In the genomic region with DNA sequence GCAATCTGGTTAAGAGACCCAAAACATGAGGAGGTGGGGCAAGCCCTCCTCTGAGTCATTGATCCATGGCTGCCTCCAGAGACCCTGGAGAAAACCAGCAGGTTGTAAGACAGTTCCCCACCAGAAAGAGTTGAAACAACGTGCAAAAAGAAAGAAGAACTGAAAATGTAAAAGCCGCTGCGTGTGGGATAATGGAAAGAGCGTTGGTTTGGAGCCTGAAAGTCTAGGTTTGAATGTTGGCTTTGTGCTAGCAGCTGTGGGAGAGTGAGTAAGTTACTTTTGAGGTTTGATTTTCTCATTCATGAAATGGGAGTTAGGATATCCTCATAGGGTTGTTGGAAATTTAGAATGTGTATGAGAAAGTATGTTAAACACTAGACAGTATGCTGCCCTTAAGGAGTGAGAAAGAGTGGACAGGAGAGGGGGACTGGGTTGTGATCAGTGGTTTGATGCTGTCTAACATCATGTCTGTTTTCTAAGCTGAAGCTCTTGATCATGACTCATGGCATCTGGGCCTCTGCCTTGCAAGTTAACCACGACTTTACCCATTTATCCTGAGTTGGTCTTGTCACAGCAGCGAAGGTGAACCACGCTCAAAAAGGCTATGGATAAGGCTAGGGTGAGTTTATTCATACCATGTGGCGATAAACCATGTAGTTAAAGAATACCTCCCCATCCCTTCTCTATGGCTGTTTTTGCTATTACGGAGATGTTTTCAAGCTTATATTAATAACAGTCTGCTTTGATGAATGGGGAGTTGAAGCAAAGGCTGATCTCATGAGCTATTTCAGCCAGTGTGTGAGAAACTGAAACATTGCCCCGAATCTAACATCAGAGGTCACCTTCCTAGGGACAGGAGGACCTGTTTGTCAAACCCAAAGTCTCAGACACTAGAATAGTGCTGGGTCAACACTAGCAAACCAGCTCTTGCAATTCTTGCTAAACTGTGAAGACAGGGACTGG, we compare ENCODE assay signal across 8 cellular contexts. TPM values are rescaled to one million over a fixed set of nuclear protein-coding genes. Genes with fewer than 3 reads are reported as not detected.
DNase-seq lines count a peak whose midpoint lies in the region; ATAC-seq, FAIRE-seq and TF ChIP-seq lines count a peak whose summit lies in the region.

No MANE protein-coding gene starts in this region.

- BruUV-seq in K562 (replicated peaks; lab: Mats Ljungman, UMichigan): no TSS peak

- DNase-seq in EH (ENCODE audit: low read depth) (peak; percentile 67), K562 (ENCODE audit: extremely low read depth in 1 of 4, low spot score in 3 of 4) (no peak), left lobe of liver (ENCODE audit: low spot score) (no peak), immature natural killer cell (no peak), T-helper 1 cell (no peak), mucosa of descending colon (no peak)

- no peak overlapping the region for H3K4me2 ChIP-seq in K562 (ENCODE audit: insufficient read depth, low read length)

- H4K20me1 ChIP-seq in K562 (replicated peaks; ENCODE audit: control insufficient read depth, insufficient read depth, low read length): no peaks in the 10 kb centered on the region

- intact Hi-C loops in K562 (cut with micrococcal nuclease): no loop called here
- intact Hi-C loops in mucosa of descending colon (cut with DNase I, micrococcal nuclease): no loop called here

- H3K36me3 Mint-ChIP-seq in immature natural killer cell: no peaks in the 10 kb centered on the region

- no peak for TF ChIP-seq POLR2A in K562 (conservative IDR thresholded peaks at IDR 0.05)

- peaks cover 0 to 2% (median 0%) of the 10 kb centered on the region in 6 donors for H3K9me3 Mint-ChIP-seq in immature natural killer cell

- ATAC-seq in GM19372 (IDR thresholded peaks at IDR 0.05; ENCODE audit: low read depth, unreplicated experiment): peak; percentile 64
- peak; percentile 69 for ATAC-seq in HG03280 (IDR thresholded peaks at IDR 0.05; ENCODE audit: unreplicated experiment)
- no peak for ATAC-seq in K562
- ATAC-seq in left lobe of liver: no peak
- no peak for ATAC-seq in mucosa of descending colon

- H3K27me3 ChIP-seq in K562 (ENCODE audit: control insufficient read depth in 2 of 2, insufficient read depth in 2 of 2, low read length in 2 of 2): no peaks in the 10 kb centered on the region

- H3K9ac ChIP-seq in K562 (ENCODE audit: insufficient read depth in 1 of 2, low read depth in 2 of 2, low read length in 2 of 2): no peak overlapping the region

- CTCF ChIA-PET in K562 (lab: Yijun Ruan, JAX; ENCODE audit: low intra/inter-chr PET ratio): no interaction called here

- H3K4me3 ChIP-seq in K562: no peak overlapping the region
- H3K4me3 ChIP-seq in mucosa of descending colon: no peak overlapping the region

- no peaks in the 10 kb centered on the region for H3K9me1 ChIP-seq in K562 (ENCODE audit: control insufficient read depth, insufficient read depth, low read length)

- H3K4me1 ChIP-seq in K562 (replicated peaks in 1 of 2; ENCODE audit: control insufficient read depth in 2 of 2, insufficient read depth in 2 of 2, low read length in 2 of 2) (peaks cover under 1 to 22% of the 10 kb centered on the region in 2 experiments; a peak in 3 of 5 replicates), mucosa of descending colon (ENCODE audit: low read depth) (no peaks in the 10 kb centered on the region)

- H3K4me1 Mint-ChIP-seq in immature natural killer cell: no peaks in the 10 kb centered on the region

- H3K9me3 ChIP-seq in K562 (replicated peaks; ENCODE audit: control insufficient read depth, insufficient read depth, low read depth, low read length) (no peaks in the 10 kb centered on the region), mucosa of descending colon (no peaks in the 10 kb centered on the region)

- peaks cover 0 to 4% (median 2%) of the 10 kb centered on the region in 3 donors for H3K27me3 Mint-ChIP-seq in immature natural killer cell (ENCODE audit: low read depth in 3 of 3)

- 52% methylated on average over 10 of the region's 10 CpGs for WGBS in K562 (ENCODE audit: insufficient coverage, low coverage, missing lambda C conversion rate)

- H3K27ac Mint-ChIP-seq in immature natural killer cell: no peak overlapping the region

- H3K79me2 ChIP-seq in K562 (ENCODE audit: control insufficient read depth, insufficient read depth, low read length): no peaks in the 10 kb centered on the region

- no peak for TF ChIP-seq RAD21 in K562 (CRISPR knock-in tag; conservative IDR thresholded peaks at IDR 0.05 in 1 of 2, IDR thresholded peaks at IDR 0.05 in 1 of 2)

- H3K27ac ChIP-seq in K562 (ENCODE audit: extremely low read depth, low read depth, low read length): no peak overlapping the region

- H3K4me3 Mint-ChIP-seq in immature natural killer cell: no peak overlapping the region

- TF ChIP-seq CTCF in K562 (IDR thresholded peaks at IDR 0.05 in 2 of 3, conservative IDR thresholded peaks at IDR 0.05 in 1 of 3; ENCODE audit: insufficient read depth in 2 of 3, low read depth in 1 of 3, low read length in 3 of 3): no peak
- no peak for TF ChIP-seq CTCF in mucosa of descending colon (IDR thresholded peaks at IDR 0.05)

- in situ Hi-C loops in K562 (cut with MboI): no loop called here

- peak; percentile 37 for FAIRE-seq in K562 (lab: Jason Lieb, UNC)

- H3K36me3 ChIP-seq in K562 (ENCODE audit: control insufficient read depth, insufficient read depth, low read length) (no peaks in the 10 kb centered on the region), mucosa of descending colon (ENCODE audit: low read depth) (no peaks in the 10 kb centered on the region)

- POLR2A ChIA-PET in K562 (lab: Yijun Ruan, JAX): interaction anchor here (0.6 to 1.0 kb wide), 3 partner anchors 12 to 287 kb away, joined by 3 read pairs; no protein-coding TSS in a partner anchor

- TF ChIP-seq EP300 in K562 (IDR thresholded peaks at IDR 0.05; ENCODE audit: low read length): no peak

- peak overlapping the region; percentile 57 for H2AFZ ChIP-seq in K562 (ENCODE audit: low read depth, low read length)

TF ChIP-seq in K562, 482 proteins besides CTCF, POLR2A, EP300 and RAD21:
- TF ChIP-seq ZBTB8A (IDR thresholded peaks at IDR 0.05; ENCODE audit: partially characterized antibody) (no peak), FOSL1 (tag; conservative IDR thresholded peaks at IDR 0.05) (0 out of 2 replicates have a peak, but pooled peaks have one; percentile 11), NR3C1 (CRISPR knock-in tag; IDR thresholded peaks at IDR 0.05) (no peak), RBM34 (IDR thresholded peaks at IDR 0.05; ENCODE audit: borderline replicate concordance, insufficient read depth, low read length) (no peak), MCM2 (IDR thresholded peaks at IDR 0.05; ENCODE audit: low read depth) (no peak), ZNF224 (CRISPR knock-in tag; IDR thresholded peaks at IDR 0.05) (no peak), BDP1 (IDR thresholded peaks at IDR 0.05; ENCODE audit: insufficient read depth, insufficient read length) (no peak)
- TF ChIP-seq, protein P1, sequence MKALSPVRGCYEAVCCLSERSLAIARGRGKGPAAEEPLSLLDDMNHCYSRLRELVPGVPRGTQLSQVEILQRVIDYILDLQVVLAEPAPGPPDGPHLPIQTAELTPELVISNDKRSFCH (CRISPR knock-in tag; IDR thresholded peaks at IDR 0.05): no peak
- TF ChIP-seq, protein P1 (tag; IDR thresholded peaks at IDR 0.05): no peak
- TF ChIP-seq, protein P2, sequence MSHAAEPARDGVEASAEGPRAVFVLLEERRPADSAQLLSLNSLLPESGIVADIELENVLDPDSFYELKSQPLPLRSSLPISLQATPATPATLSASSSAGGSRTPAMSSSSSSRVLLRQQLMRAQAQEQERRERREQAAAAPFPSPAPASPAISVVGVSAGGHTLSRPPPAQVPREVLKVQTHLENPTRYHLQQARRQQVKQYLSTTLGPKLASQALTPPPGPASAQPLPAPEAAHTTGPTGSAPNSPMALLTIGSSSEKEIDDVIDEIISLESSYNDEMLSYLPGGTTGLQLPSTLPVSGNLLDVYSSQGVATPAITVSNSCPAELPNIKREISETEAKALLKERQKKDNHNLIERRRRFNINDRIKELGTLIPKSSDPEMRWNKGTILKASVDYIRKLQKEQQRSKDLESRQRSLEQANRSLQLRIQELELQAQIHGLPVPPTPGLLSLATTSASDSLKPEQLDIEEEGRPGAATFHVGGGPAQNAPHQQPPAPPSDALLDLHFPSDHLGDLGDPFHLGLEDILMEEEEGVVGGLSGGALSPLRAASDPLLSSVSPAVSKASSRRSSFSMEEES (CRISPR knock-in tag; IDR thresholded peaks at IDR 0.05): no peak

RNA-seq across cellular contexts. Expression of a gene that starts 41.3 kb away (rescaled TPM):
- total RNA-seq in K562 (2011; cell fraction: chromatin; rRNA removed; ENCODE audit: low replicate concordance): not detected in 2 replicates
- total RNA-seq in K562 (2011; cell fraction: nucleolus; rRNA removed): not detected in 2 replicates
- total RNA-seq in K562 (2011; cell fraction: nucleoplasm; rRNA removed): not detected in 2 replicates
- total RNA-seq in K562 (2014; rRNA removed) (not detected in 2 replicates), K562 (2014; rRNA removed; fragmentation: Illumina TruSeq; extraction: Trizol) (not detected in 2 replicates), K562 (2015; rRNA removed; fragmentation: Illumina TruSeq; extraction: Trizol) (not detected in 2 replicates), K562 (2021) (not detected in 2 replicates), left lobe of liver (1.7 TPM), mucosa of descending colon (1 to 10 TPM in 2 of 3 donors, under 1 TPM in 1; 0.96 to 1.6 (median 1.6) TPM)
- polyA plus RNA-seq in K562 (2011; rRNA removed) (not detected in 2 replicates), K562 (2014; fragmentation: Illumina TruSeq; extraction: Trizol) (not detected in 2 replicates), K562 (2014; fragmentation: Nextera tagmentation; extraction: Ambion mirVana) (not detected), K562 (2014; rRNA removed) (not detected in 2 replicates), immature natural killer cell (under 1 TPM in 2 of 3 donors, not detected in 1; 0.09 to 0.62 TPM)
- not detected in 2 replicates for polyA plus RNA-seq in K562 (2011; cell fraction: cytosol; rRNA removed)
- polyA plus RNA-seq in K562 (2011; cell fraction: nucleus; rRNA removed): not detected in 2 replicates
- polyA plus RNA-seq in K562 (2012): not detected in 2 replicates
- not detected in 2 replicates for polyA minus RNA-seq in K562 (2011; rRNA and poly(A)+ RNA removed)
- not detected in 2 replicates for polyA minus RNA-seq in K562 (2011; cell fraction: cytosol; rRNA and poly(A)+ RNA removed)
- not detected in 2 replicates for polyA minus RNA-seq in K562 (2011; cell fraction: nucleus; rRNA and poly(A)+ RNA removed)

Comparison
In these comparisons a context has a peak if more than half of its experiments do, and no peak if none do; other contexts are left out.
1. ATAC-seq: peak in GM19372 (single experiment) and HG03280 (single experiment); none in K562 (single experiment), left lobe of liver (single experiment) and mucosa of descending colon (single experiment).